8 cellular contexts compared by ENCODE assay signal in the genomic region with DNA sequence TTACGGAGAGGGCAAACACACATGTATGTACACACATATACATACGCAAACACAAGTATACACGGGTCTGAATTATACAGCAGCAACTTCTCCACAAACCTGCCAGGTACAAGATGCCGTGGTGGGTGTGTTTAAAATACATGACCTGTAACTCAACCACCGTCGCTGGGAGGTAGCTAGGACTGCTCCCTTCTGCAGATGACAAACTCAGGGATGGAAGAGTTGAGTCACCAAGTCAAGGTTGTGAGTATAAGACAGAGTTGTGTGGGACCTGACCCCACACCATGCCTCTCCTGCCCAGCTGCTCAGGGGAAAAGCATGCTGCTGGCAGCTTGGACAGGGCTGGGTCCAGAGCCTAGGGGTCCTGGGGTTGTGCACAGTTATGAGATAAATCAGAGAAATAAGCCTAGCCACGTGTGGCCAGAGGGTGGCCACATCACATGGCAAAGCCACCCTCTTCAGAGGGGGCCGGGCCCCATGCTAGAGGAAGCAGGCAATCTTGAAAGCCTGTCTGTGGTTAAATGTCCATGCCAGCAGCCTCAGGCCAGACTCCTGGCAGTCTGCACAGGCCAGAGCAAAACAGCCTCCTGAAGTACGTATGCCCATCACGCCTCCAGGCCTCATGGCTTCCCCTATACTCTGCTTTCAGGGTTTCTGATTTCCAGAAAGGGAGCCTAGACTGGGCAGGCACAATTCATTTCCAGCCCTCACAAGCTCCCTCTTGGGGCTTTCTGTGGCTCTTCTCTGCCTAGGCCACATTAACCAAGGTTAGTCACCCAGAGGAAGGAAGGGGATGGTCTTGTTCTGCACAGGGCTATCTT.
DNase-seq lines count a peak whose midpoint lies in the region; ATAC-seq, FAIRE-seq and TF ChIP-seq lines count a peak whose summit lies in the region.

No MANE protein-coding gene starts in this region.

- no peaks in the 10 kb centered on the region for H3K27me3 ChIP-seq in layer of hippocampus (ENCODE audit: control insufficient read depth, insufficient read depth, low read length)

- 87% methylated on average over 10 of the region's 10 CpGs for WGBS in A549 (ENCODE audit: missing lambda C conversion rate)

- no peak overlapping the region for H3K27ac Mint-ChIP-seq in MCF 10A (ENCODE audit: low read depth, unreplicated experiment)

- POLR2A ChIA-PET in A549 (lab: Yijun Ruan, JAX), result no interaction called here
- POLR2A ChIA-PET in MCF 10A (lab: Yijun Ruan, JAX), result no interaction called here

- H3K27ac ChIP-seq in A549 (no peak overlapping the region), layer of hippocampus (ENCODE audit: low read depth, low read length) (peak overlapping the region; percentile 13)

- H3K4me3 Mint-ChIP-seq in activated T-cell treated with anti-CD3 and anti-CD28 coated beads, Interleukin-2, amount 50 U/mL, for 4 hours, result no peak overlapping the region
- no peak overlapping the region for H3K4me3 Mint-ChIP-seq in MCF 10A (ENCODE audit: unreplicated experiment)

- DNase-seq in A549 (ENCODE audit: low read depth in 1 of 2, low spot score in 1 of 2) (no peak), NCI-H2029 (lab: John Stamatoyannopoulos, UW) (no peak), MCF 10A (ENCODE audit: unreplicated experiment) (no peak), NCI-H524 treated with DMSO at 0.1 percent for 48 hours (lab: John Stamatoyannopoulos, UW) (no peak)
- no peak for DNase-seq in activated T-cell treated with anti-CD3 and anti-CD28 coated beads, Interleukin-2, amount 50 U/mL, for 4 hours

- TF ChIP-seq POLR2A in A549 (IDR thresholded peaks at IDR 0.05; ENCODE audit: low read length), result no peak

- no peaks in the 10 kb centered on the region for H3K9me3 ChIP-seq in A549

- ATAC-seq in A549 (peak; percentile 4 to 16; a peak in 2 of 6 replicates), GM18907 (IDR thresholded peaks at IDR 0.05; ENCODE audit: unreplicated experiment) (peak; percentile 76), HG03442 (IDR thresholded peaks at IDR 0.05; ENCODE audit: unreplicated experiment) (peak; percentile 56)
- ATAC-seq in activated T-cell treated with anti-CD3 and anti-CD28 coated beads, Interleukin-2, amount 50 U/mL, for 4 hours, result peak; percentile 86 to 89

- H3K4me1 ChIP-seq in A549, result peaks cover 7% of the 10 kb centered on the region; the same call in 2 of the 3 replicates

- H3K4me3 ChIP-seq in A549, result no peak overlapping the region

- CTCF ChIA-PET in A549 (lab: Yijun Ruan, JAX) (interaction anchor here (1.0 to 3.3 kb wide), 4 partner anchors 12 to 228 kb away, joined by 3 to 12 read pairs (median 4); no protein-coding TSS in a partner anchor), MCF 10A (lab: Yijun Ruan, JAX) (interaction anchor here (0.8 to 1.5 kb wide), 4 partner anchors 21 to 46 kb away, joined by 3 to 5 read pairs (median 4); no protein-coding TSS in a partner anchor)

- intact Hi-C loops in MCF 10A (cut with micrococcal nuclease), result no loop called here

- FAIRE-seq in A549 (lab: Jason Lieb, UNC), result no peak

- no peak for TF ChIP-seq RAD21 in A549 (conservative IDR thresholded peaks at IDR 0.05 in 1 of 2, IDR thresholded peaks at IDR 0.05 in 1 of 2)

- H3K36me3 Mint-ChIP-seq in activated T-cell treated with anti-CD3 and anti-CD28 coated beads, Interleukin-2, amount 50 U/mL, for 4 hours (ENCODE audit: insufficient read depth), result no peaks in the 10 kb centered on the region
- H3K36me3 Mint-ChIP-seq in MCF 10A (ENCODE audit: insufficient read depth, unreplicated experiment), result peaks cover 9% of the 10 kb centered on the region

- TF ChIP-seq CTCF in A549 (IDR thresholded peaks at IDR 0.05) (no peak), MCF 10A (IDR thresholded peaks at IDR 0.05; ENCODE audit: unreplicated experiment) (no peak)

- TF ChIP-seq EP300 in A549 (IDR thresholded peaks at IDR 0.05), result no peak

- no peaks in the 10 kb centered on the region for H3K27me3 Mint-ChIP-seq in activated T-cell treated with anti-CD3 and anti-CD28 coated beads, Interleukin-2, amount 50 U/mL, for 4 hours (ENCODE audit: low read depth)
- H3K27me3 Mint-ChIP-seq in MCF 10A (ENCODE audit: insufficient read depth, unreplicated experiment), result no peaks in the 10 kb centered on the region

- no peak overlapping the region for H3K4me2 ChIP-seq in A549

- peaks cover 52% of the 10 kb centered on the region for H3K4me1 Mint-ChIP-seq in activated T-cell treated with anti-CD3 and anti-CD28 coated beads, Interleukin-2, amount 50 U/mL, for 4 hours (ENCODE audit: low read depth)
- peaks cover 15% of the 10 kb centered on the region for H3K4me1 Mint-ChIP-seq in MCF 10A (ENCODE audit: insufficient read depth, unreplicated experiment)

- no peaks in the 10 kb centered on the region for H3K9me3 Mint-ChIP-seq in activated T-cell treated with anti-CD3 and anti-CD28 coated beads, Interleukin-2, amount 50 U/mL, for 4 hours
- no peaks in the 10 kb centered on the region for H3K9me3 Mint-ChIP-seq in MCF 10A (ENCODE audit: unreplicated experiment)

- no TSS peak for BruUV-seq in MCF 10A (replicated peaks; lab: Mats Ljungman, UMichigan)

TF ChIP-seq in A549, 52 proteins besides CTCF, POLR2A, EP300 and RAD21:
- TF ChIP-seq, protein P1, sequence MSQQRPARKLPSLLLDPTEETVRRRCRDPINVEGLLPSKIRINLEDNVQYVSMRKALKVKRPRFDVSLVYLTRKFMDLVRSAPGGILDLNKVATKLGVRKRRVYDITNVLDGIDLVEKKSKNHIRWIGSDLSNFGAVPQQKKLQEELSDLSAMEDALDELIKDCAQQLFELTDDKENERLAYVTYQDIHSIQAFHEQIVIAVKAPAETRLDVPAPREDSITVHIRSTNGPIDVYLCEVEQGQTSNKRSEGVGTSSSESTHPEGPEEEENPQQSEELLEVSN (IDR thresholded peaks at IDR 0.05; ENCODE audit: borderline replicate concordance, low read depth), result no peak
- TF ChIP-seq FOSL2 (IDR thresholded peaks at IDR 0.05), result no peak
- no peak for TF ChIP-seq FOSL2 (CRISPR knock-in tag; IDR thresholded peaks at IDR 0.05)
- TF ChIP-seq CHD2 (IDR thresholded peaks at IDR 0.05; ENCODE audit: low read length, partially characterized antibody), result no peak
- no peak for TF ChIP-seq ZFP36 (IDR thresholded peaks at IDR 0.05; ENCODE audit: borderline replicate concordance, partially characterized antibody)
TF ChIP-seq in A549: peak in this region for 0.

Comparison
In these comparisons a context has a peak if more than half of its experiments do, and no peak if none do; other contexts are left out.
1. ATAC-seq: peak in every context shown above with its lines; median percentile 88 in activated T-cell treated with anti-CD3 and anti-CD28 coated beads, Interleukin-2, amount 50 U/mL, for 4 hours; 76 in GM18907; 56 in HG03442; 10 in A549.